Comparison of ENCODE assay signal across 2 cellular contexts in the genomic region with DNA sequence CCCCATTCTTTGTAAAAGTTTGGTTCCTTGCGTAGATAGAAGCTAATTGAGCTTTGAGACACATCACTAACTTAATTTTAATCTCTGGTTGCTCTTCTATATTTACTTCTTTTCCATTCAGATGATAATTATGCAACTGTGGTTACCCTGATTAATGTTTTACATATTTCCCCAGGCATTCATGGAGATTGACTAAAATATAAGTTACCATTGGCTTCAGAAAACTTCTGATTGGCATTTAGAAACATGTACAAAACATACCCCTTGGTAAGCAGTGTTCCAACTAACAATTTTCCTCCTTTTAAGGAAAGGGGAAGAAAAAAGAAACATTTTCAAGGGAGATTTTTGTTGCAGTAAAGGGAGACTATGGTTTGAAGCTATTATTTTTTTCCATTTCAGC.
TF ChIP-seq lines count a peak whose summit lies in the region.

No MANE protein-coding gene starts in this region.

TF ChIP-seq in SK-N-SH, 30 proteins besides CTCF, POLR2A, EP300 and RAD21:
- TF ChIP-seq RFX5 (IDR thresholded peaks at IDR 0.05; ENCODE audit: low read length): no peak
- TF ChIP-seq IRF3 (IDR thresholded peaks at IDR 0.05; ENCODE audit: low read depth, low read length): no peak
- no peak for TF ChIP-seq FOXM1 (IDR thresholded peaks at IDR 0.05; ENCODE audit: low read depth)
- TF ChIP-seq YY1 (IDR thresholded peaks at IDR 0.05; ENCODE audit: low read depth): no peak
- no peak for TF ChIP-seq SMC3 (IDR thresholded peaks at IDR 0.05; ENCODE audit: low read depth, low read length)
- TF ChIP-seq RCOR1 (IDR thresholded peaks at IDR 0.05; ENCODE audit: low read length): no peak
- no peak for TF ChIP-seq GATA2 (CRISPR knock-in tag; IDR thresholded peaks at IDR 0.05)
- TF ChIP-seq USF1 (IDR thresholded peaks at IDR 0.05; ENCODE audit: borderline replicate concordance, low read depth): no peak
- no peak for TF ChIP-seq SIN3A (IDR thresholded peaks at IDR 0.05; ENCODE audit: borderline replicate concordance, low read depth, low read length)
- no peak for TF ChIP-seq TCF12 (IDR thresholded peaks at IDR 0.05)
- TF ChIP-seq JUND (IDR thresholded peaks at IDR 0.05): no peak
- TF ChIP-seq CHD2 (IDR thresholded peaks at IDR 0.05; ENCODE audit: low read length, partially characterized antibody): no peak
- TF ChIP-seq ELF1 (IDR thresholded peaks at IDR 0.05): no peak
- TF ChIP-seq REST (IDR thresholded peaks at IDR 0.05; ENCODE audit: low read depth, low read length): no peak

TF ChIP-seq in SK-N-SH treated with all-trans-retinoic acid at 6 μM for 48 hours, 23 proteins besides CTCF, POLR2A, EP300 and RAD21:
- TF ChIP-seq POU6F1 (CRISPR knock-in tag; IDR thresholded peaks at IDR 0.05; ENCODE audit: borderline replicate concordance, low read depth) (no peak), ZNF8 (CRISPR knock-in tag; IDR thresholded peaks at IDR 0.05) (no peak), OSR1 (CRISPR knock-in tag; IDR thresholded peaks at IDR 0.05) (no peak), ZFP30 (CRISPR knock-in tag; IDR thresholded peaks at IDR 0.05) (no peak), ARNTL (CRISPR knock-in tag; IDR thresholded peaks at IDR 0.05; ENCODE audit: borderline replicate concordance, low read depth) (no peak)
- TF ChIP-seq, protein P1, sequence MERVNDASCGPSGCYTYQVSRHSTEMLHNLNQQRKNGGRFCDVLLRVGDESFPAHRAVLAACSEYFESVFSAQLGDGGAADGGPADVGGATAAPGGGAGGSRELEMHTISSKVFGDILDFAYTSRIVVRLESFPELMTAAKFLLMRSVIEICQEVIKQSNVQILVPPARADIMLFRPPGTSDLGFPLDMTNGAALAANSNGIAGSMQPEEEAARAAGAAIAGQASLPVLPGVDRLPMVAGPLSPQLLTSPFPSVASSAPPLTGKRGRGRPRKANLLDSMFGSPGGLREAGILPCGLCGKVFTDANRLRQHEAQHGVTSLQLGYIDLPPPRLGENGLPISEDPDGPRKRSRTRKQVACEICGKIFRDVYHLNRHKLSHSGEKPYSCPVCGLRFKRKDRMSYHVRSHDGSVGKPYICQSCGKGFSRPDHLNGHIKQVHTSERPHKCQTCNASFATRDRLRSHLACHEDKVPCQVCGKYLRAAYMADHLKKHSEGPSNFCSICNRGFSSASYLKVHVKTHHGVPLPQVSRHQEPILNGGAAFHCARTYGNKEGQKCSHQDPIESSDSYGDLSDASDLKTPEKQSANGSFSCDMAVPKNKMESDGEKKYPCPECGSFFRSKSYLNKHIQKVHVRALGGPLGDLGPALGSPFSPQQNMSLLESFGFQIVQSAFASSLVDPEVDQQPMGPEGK (CRISPR knock-in tag; IDR thresholded peaks at IDR 0.05; ENCODE audit: borderline replicate concordance): no peak
